ENCODE assay signal across 8 cellular contexts in the genomic region with DNA sequence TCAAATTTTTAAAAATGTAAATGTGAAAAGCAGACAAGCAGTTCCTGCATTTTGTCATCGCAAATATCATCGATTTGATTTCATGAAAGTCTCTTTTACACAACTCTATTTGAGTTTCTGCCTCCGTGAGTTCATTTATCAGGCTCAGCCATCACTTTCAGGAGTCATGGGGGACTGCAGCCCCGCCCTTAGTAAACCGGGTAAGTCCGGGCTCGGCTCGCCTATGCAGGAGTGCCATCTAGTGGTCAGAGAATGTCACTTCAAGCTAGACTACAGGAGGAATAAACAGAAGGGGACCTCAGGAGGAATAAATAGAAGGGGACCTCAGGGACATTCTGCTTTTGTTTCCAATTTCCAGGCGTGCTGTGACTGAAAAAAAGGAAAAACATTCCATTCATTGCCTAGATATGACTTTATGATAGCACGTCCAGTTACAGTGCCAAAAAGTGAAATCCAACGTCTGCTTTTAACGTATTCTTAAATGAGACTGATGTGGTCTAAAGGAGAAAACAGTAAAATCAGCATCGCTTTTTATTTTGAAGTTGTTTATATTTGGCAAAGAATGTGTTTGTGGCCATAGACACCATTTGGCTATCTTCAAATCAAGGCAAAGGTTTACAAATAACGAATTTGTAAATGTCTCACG.
DNase-seq lines count a peak whose midpoint lies in the region; ATAC-seq, FAIRE-seq and TF ChIP-seq lines count a peak whose summit lies in the region.

No MANE protein-coding gene starts in this region.

- H3K27me3 Mint-ChIP-seq in T-helper 17 cell = peaks cover 42% of the 10 kb centered on the region

- no peak overlapping the region for H3K27ac Mint-ChIP-seq in T-helper 17 cell

- DNase-seq in GM12891 (ENCODE audit: insufficient read length, low spot score) (peak; percentile 25), NCI-H128 (lab: John Stamatoyannopoulos, UW; ENCODE audit: unreplicated experiment) (peak; percentile 48), T-helper 17 cell (peak; percentile 21 to 54 (median 34)), hepatic stellate cell (ENCODE audit: low spot score) (peak; percentile 60), retinal pigment epithelial cell (ENCODE audit: low read depth) (peak; percentile 46), GF-D8 (lab: John Stamatoyannopoulos, UW) (no peak)

- peak overlapping the region; percentile 78 for H3K4me3 Mint-ChIP-seq in T-helper 17 cell

- no peak for TF ChIP-seq POLR2A in GM12891 (IDR thresholded peaks at IDR 0.05; ENCODE audit: low read depth, low read length)

- peak overlapping the region; percentile 26 for H3K4me3 ChIP-seq in retinal pigment epithelial cell (ENCODE audit: low read length)

- H3K9me3 ChIP-seq in T-helper 17 cell (ENCODE audit: control insufficient read depth, low read length, poor library complexity, severe bottlenecking) = no peaks in the 10 kb centered on the region

- peaks cover 14% of the 10 kb centered on the region for H3K4me1 Mint-ChIP-seq in T-helper 17 cell

- ATAC-seq in HG02642 (IDR thresholded peaks at IDR 0.05; ENCODE audit: poor library complexity, unreplicated experiment) = peak; percentile 99
- peak; percentile 99 for ATAC-seq in T-helper 17 cell

- H3K36me3 Mint-ChIP-seq in T-helper 17 cell (ENCODE audit: low read depth) = peaks cover 2% of the 10 kb centered on the region

- TF ChIP-seq CTCF in retinal pigment epithelial cell (conservative IDR thresholded peaks at IDR 0.05; ENCODE audit: low read depth, low read length) = peak; percentile 89

- peak overlapping the region; percentile 12 for H3K27ac ChIP-seq in angular gyrus (ENCODE audit: low read depth, low read length)

- peak; percentile 92 for FAIRE-seq in GM12891 (lab: Jason Lieb, UNC)

TF ChIP-seq in GM12891, 5 proteins besides CTCF, POLR2A, EP300 and RAD21:
- TF ChIP-seq POU2F2 (IDR thresholded peaks at IDR 0.05; ENCODE audit: low read depth, low read length) (no peak), SPI1 (IDR thresholded peaks at IDR 0.05; ENCODE audit: low read depth, low read length) (no peak)
